Comparison of ENCODE assay signal across 26 cellular contexts in the genomic region with DNA sequence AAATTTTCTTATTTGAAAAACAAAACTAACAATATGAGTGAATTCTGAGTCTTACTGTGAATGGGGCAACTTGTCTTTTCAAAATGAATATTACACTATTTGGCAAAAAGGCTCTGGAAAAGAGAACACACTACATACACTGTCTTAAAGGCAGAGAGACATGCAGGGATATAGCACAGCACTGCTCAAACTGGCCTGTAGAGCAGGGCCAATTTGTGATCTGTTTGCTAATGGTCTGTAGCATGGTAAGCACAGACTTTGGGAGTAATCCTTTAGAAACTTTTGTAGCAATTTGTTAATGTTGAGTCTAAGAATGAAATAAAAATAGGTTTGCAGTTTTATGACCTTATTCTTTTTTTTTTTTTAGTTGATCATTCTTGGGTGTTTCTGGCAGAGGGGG.
"Had no signal": no experiment of that assay in that cellular context is flagged by ENCODE, and none has a peak within 500 bp of the region (broad histone marks: within the 10 kb centered on the region; RNA-seq: fewer than 3 reads in every experiment).

No MANE protein-coding gene starts in this region.

- H3K9me3 ChIP-seq: lower lobe of right lung, neutrophil, ovary, right atrium auricular region, testis, thyroid gland, transverse colon had no signal

- H3K27me3 ChIP-seq: neutrophil, ovary, right atrium auricular region, stomach, testis, thyroid gland, transverse colon, upper lobe of left lung had no signal

- H3K27ac ChIP-seq: left ventricle myocardium inferior, lower lobe of right lung, neutrophil, ovary, right atrium auricular region, skin epidermis, stomach, testis, thyroid gland, transverse colon, upper lobe of left lung had no signal

- ATAC-seq: left colon; lower lobe of right lung; naive thymus-derived CD8-positive, alpha-beta T cell; sciatic nerve; stimulated activated naive B cell treated with anti-CD40 and anti-IgM and Interleukin-4, amounts not matched to agents 10 μg/mL and 1 μg/mL and 100 μg/mL, for 72 hours; stimulated activated naive CD8-positive, alpha-beta T cell treated with anti-CD3 and anti-CD28 coated beads, Interleukin-15, Interleukin-2, amounts not matched to agents 100 U/mL and 50 U/mL, for 24 hours had no signal

- DNase-seq: hypothalamus; immature natural killer cell; kidney; left colon; left ventricle myocardium inferior; lower lobe of right lung; mammary epithelial cell; mesenchymal stem cell; naive thymus-derived CD8-positive, alpha-beta T cell; occipital lobe; ovary; stimulated activated CD4-positive, alpha-beta T cell treated with anti-CD3 and anti-CD28 coated beads, Interleukin-12 subunit alpha, Interleukin-12 subunit beta, amount 100 ng/mL, for 4 hours; stimulated activated CD4-positive, alpha-beta T cell treated with anti-CD3 and anti-CD28 coated beads, Interleukin-15, amount 100 ng/mL, for 24 hours; stimulated activated CD4-positive, alpha-beta T cell treated with anti-CD3 and anti-CD28 coated beads, Interleukin-2, amount 100 ng/mL, for 24 hours; stimulated activated CD4-positive, alpha-beta T cell treated with anti-CD3 and anti-CD28 coated beads, Interleukin-4, amount 100 ng/mL, for 1 hour; stimulated activated naive B cell treated with anti-CD40 and anti-IgM and Interleukin-4, amounts not matched to agents 10 μg/mL and 1 μg/mL and 100 μg/mL, for 72 hours; stimulated activated naive CD8-positive, alpha-beta T cell treated with anti-CD3 and anti-CD28 coated beads, Interleukin-15, Interleukin-2, amounts not matched to agents 100 U/mL and 50 U/mL, for 24 hours; stomach; testis; thyroid gland; transverse colon had no signal

- H3K36me3 ChIP-seq: left ventricle myocardium inferior, lower lobe of right lung, neutrophil, ovary, right atrium auricular region, stomach, thyroid gland, transverse colon, upper lobe of left lung had no signal

- H3K4me3 ChIP-seq: left ventricle myocardium inferior, lower lobe of right lung, ovary, right atrium auricular region, skin epidermis, stomach, testis, thyroid gland, transverse colon, upper lobe of left lung had no signal

- H3K4me1 ChIP-seq: left ventricle myocardium inferior, lower lobe of right lung, right atrium auricular region, stomach, testis, thyroid gland, transverse colon, upper lobe of left lung had no signal
